Comparison of ENCODE assay signal across 21 cellular contexts in genomic region chr1:196193891-196194559, GRCh38.
DNase-seq lines count a peak whose midpoint lies in the region; ATAC-seq and TF ChIP-seq lines count a peak whose summit lies in the region.
"Had no signal": no experiment of that assay in that cellular context is flagged by ENCODE, and none has a peak within 500 bp of the region (broad histone marks: within the 10 kb centered on the region; RNA-seq: fewer than 3 reads in every experiment).

No MANE protein-coding gene starts in this region.

- no peak overlapping the region for H3K4me3 ChIP-seq in choroid plexus epithelial cell (ENCODE audit: low read depth, low read length)
- H3K4me3 ChIP-seq in SJCRH30, result no peak overlapping the region
- no peak overlapping the region for H3K4me3 ChIP-seq in right cardiac atrium (ENCODE audit: low read length)
- H3K4me3 ChIP-seq: BLaER1 treated with 17β-estradiol and CSF1 and Interleukin-3, amounts not matched to agents 10 nM and 100 nM; sigmoid colon had no signal

- H3K27me3 ChIP-seq in SJCRH30, result no peaks in the 10 kb centered on the region
- no peaks in the 10 kb centered on the region for H3K27me3 ChIP-seq in right cardiac atrium (ENCODE audit: control insufficient read depth, insufficient read depth)
- H3K27me3 ChIP-seq: BLaER1 treated with 17β-estradiol and CSF1 and Interleukin-3, amounts not matched to agents 10 nM and 100 nM; sigmoid colon had no signal

- intact Hi-C loops in right cardiac atrium (cut with DNase I), result no loop called here

- no peak for ATAC-seq in right cardiac atrium
- ATAC-seq: naive thymus-derived CD8-positive, alpha-beta T cell had no signal

- H3K27ac ChIP-seq in SJCRH30 (no peak overlapping the region), right cardiac atrium (ENCODE audit: low read length) (no peak overlapping the region)
- H3K27ac ChIP-seq: KMS-11, sigmoid colon had no signal

- H3K4me1 ChIP-seq in SJCRH30 (no peaks in the 10 kb centered on the region), right cardiac atrium (ENCODE audit: control insufficient read depth, insufficient read depth, low read length) (no peaks in the 10 kb centered on the region)
- H3K4me1 ChIP-seq: sigmoid colon had no signal

- H3K36me3 ChIP-seq in SJCRH30, result no peaks in the 10 kb centered on the region
- H3K36me3 ChIP-seq: BLaER1 treated with 17β-estradiol and CSF1 and Interleukin-3, amounts not matched to agents 10 nM and 100 nM; sigmoid colon had no signal

- DNase-seq in CD1c-positive myeloid dendritic cell (ENCODE audit: extremely low spot score) (peak; percentile 30), M059J (ENCODE audit: low read depth) (peak; percentile 40), SIG-M5 (lab: John Stamatoyannopoulos, UW) (peak; percentile 32), choroid plexus epithelial cell (ENCODE audit: low read depth) (peak; percentile 68), SJCRH30 (no peak), occipital lobe (lab: John Stamatoyannopoulos, UW) (no peak), GF-D8 (lab: John Stamatoyannopoulos, UW) (no peak), right cardiac atrium (no peak)
- DNase-seq: activated CD4-positive, alpha-beta memory T cell treated with anti-CD3 and anti-CD28 coated beads for 36 hours; activated CD4-positive, CD25-positive, alpha-beta regulatory T cell; amniotic stem cell; central memory CD4-positive, alpha-beta T cell; GDM1; naive thymus-derived CD8-positive, alpha-beta T cell; NCI-H1417 treated with DMSO at 0.1 percent for 48 hours; NCI-H524; Right ventricle myocardium superior; sigmoid colon; substantia nigra had no signal

- WGBS in right cardiac atrium, result 26% methylated on average over 3 of the region's 3 CpGs

- no peak for TF ChIP-seq CTCF in choroid plexus epithelial cell (conservative IDR thresholded peaks at IDR 0.05; ENCODE audit: low read depth, low read length)

- H3K9me3 ChIP-seq in SJCRH30 (replicated peaks) (no peaks in the 10 kb centered on the region), right cardiac atrium (ENCODE audit: control insufficient read depth, low read length) (no peaks in the 10 kb centered on the region)
- H3K9me3 ChIP-seq: sigmoid colon had no signal

Comparison
In these comparisons a context has a peak if more than half of its experiments do, and no peak if none do; other contexts are left out.
1. DNase-seq: peak in CD1c-positive myeloid dendritic cell (single experiment), M059J (single experiment), SIG-M5 (single experiment) and choroid plexus epithelial cell (single experiment); none in SJCRH30 (0 of 2), occipital lobe (single experiment), GF-D8 (single experiment) and right cardiac atrium (0 of 3).